1 cellular context compared by ENCODE assay signal in the genomic region with DNA sequence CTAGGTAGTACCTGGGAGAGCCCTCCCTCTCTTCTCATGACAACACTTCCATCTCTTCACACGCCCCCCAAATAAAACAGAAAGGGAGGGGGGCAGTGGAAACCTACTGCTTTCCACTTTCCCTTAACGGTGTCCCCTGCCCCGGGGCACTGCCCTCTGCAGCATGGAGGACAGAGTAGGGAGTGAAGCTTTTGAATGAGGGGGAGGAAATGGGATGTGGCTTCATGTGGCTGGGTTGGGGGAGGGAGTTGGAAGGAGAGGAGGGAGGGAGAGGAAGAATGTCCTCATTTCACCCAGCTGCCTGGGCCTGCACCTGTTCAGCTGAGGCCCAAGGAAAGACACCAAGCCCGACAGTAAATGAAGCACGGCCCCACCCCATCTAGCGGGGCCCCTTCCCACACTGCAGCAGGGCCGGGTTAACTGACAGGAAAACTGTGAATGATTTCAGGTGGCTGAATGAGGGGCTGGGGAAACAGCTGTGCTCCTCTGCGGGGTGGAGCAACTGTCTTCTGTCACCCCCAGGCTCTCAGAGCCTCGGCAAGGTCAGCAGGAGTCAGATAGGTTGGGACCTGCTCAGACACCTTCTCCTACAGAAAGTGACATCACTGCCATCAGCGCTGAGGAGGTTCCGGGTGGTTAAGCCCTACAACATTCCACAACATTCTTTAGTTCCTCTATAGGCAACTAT.
TF ChIP-seq lines count a peak whose summit lies in the region.

No MANE protein-coding gene starts in this region.

TF ChIP-seq in HepG2, 621 proteins besides CTCF, POLR2A, EP300 and RAD21 (continued from another document):
- TF ChIP-seq, protein P1, sequence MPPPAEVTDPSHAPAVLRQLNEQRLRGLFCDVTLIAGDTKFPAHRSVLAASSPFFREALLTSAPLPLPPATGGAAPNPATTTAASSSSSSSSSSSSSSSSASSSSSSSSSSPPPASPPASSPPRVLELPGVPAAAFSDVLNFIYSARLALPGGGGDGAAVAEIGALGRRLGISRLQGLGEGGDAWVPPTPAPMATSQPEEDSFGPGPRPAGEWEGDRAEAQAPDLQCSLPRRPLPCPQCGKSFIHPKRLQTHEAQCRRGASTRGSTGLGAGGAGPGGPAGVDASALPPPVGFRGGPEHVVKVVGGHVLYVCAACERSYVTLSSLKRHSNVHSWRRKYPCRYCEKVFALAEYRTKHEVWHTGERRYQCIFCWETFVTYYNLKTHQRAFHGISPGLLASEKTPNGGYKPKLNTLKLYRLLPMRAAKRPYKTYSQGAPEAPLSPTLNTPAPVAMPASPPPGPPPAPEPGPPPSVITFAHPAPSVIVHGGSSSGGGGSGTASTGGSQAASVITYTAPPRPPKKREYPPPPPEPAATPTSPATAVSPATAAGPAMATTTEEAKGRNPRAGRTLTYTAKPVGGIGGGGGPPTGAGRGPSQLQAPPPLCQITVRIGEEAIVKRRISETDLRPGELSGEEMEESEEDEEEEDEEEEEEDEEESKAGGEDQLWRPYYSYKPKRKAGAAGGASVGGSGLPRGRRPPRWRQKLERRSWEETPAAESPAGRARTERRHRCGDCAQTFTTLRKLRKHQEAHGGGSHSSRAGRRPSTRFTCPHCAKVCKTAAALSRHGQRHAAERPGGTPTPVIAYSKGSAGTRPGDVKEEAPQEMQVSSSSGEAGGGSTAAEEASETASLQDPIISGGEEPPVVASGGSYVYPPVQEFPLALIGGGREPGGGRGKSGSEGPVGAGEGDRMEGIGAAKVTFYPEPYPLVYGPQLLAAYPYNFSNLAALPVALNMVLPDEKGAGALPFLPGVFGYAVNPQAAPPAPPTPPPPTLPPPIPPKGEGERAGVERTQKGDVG (CRISPR knock-in tag; IDR thresholded peaks at IDR 0.05; ENCODE audit: borderline replicate concordance): no peak
- TF ChIP-seq FOXK1 (CRISPR knock-in tag; IDR thresholded peaks at IDR 0.05; ENCODE audit: borderline replicate concordance, low read depth) (no peak), ZNF577 (CRISPR knock-in tag; IDR thresholded peaks at IDR 0.05; ENCODE audit: borderline replicate concordance, low read depth) (no peak), NCOA1 (CRISPR knock-in tag; IDR thresholded peaks at IDR 0.05) (no peak)
- TF ChIP-seq, protein P2, sequence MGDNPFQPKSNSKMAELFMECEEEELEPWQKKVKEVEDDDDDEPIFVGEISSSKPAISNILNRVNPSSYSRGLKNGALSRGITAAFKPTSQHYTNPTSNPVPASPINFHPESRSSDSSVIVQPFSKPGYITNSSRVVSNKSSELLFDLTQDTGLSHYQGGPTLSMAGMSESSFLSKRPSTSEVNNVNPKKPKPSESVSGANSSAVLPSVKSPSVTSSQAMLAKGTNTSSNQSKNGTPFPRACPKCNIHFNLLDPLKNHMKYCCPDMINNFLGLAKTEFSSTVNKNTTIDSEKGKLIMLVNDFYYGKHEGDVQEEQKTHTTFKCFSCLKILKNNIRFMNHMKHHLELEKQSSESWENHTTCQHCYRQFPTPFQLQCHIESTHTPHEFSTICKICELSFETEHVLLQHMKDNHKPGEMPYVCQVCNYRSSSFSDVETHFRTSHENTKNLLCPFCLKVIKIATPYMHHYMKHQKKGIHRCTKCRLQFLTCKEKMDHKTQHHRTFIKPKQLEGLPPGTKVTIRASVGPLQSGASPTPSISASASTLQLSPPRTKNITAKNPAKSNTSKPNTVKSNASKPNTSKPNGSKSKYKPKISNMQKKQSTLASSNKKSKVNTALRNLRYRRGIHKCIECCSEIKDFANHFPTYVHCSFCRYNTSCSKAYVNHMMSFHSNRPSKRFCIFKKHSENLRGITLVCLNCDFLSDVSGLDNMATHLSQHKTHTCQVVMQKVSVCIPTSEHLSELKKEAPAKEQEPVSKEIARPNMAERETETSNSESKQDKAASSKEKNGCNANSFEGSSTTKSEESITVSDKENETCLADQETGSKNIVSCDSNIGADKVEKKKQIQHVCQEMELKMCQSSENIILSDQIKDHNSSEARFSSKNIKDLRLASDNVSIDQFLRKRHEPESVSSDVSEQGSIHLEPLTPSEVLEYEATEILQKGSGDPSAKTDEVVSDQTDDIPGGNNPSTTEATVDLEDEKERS (CRISPR knock-in tag; IDR thresholded peaks at IDR 0.05): no peak
- TF ChIP-seq, protein P3, sequence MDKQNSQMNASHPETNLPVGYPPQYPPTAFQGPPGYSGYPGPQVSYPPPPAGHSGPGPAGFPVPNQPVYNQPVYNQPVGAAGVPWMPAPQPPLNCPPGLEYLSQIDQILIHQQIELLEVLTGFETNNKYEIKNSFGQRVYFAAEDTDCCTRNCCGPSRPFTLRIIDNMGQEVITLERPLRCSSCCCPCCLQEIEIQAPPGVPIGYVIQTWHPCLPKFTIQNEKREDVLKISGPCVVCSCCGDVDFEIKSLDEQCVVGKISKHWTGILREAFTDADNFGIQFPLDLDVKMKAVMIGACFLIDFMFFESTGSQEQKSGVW (CRISPR knock-in tag; IDR thresholded peaks at IDR 0.05; ENCODE audit: borderline replicate concordance): no peak
